In genomic region chr9:127741831-127742434, GRCh38 we compare ENCODE assay signal across 12 cellular contexts. TPM values are rescaled to one million over a fixed set of nuclear protein-coding genes. Genes with fewer than 3 reads are reported as not detected.
DNase-seq lines count a peak whose midpoint lies in the region; ATAC-seq and TF ChIP-seq lines count a peak whose summit lies in the region.
"Had no signal": no experiment of that assay in that cellular context is flagged by ENCODE, and none has a peak within 500 bp of the region (broad histone marks: within the 10 kb centered on the region; RNA-seq: fewer than 3 reads in every experiment).

No MANE protein-coding gene starts in this region.

- H3K27me3 Mint-ChIP-seq in GM23338 (ENCODE audit: insufficient read depth, low read depth, poor library complexity), result peaks cover 9% of the 10 kb centered on the region

- no peaks in the 10 kb centered on the region for H3K36me3 Mint-ChIP-seq in GM23338 (ENCODE audit: low read depth)

- H3K4me3 Mint-ChIP-seq in GM23338, result peak overlapping the region; percentile 85

- H3K9me2 ChIP-seq in GM23338 (ENCODE audit: insufficient read depth), result no peaks in the 10 kb centered on the region

- H3K4me3 ChIP-seq in GM23338 (peak overlapping the region; percentile 80), brain microvascular endothelial cell (ENCODE audit: low read depth, low read length) (peak overlapping the region; percentile 53), iPS-20b (ENCODE audit: low read length) (peak overlapping the region; percentile 77), retinal pigment epithelial cell (ENCODE audit: low read length) (peak overlapping the region; percentile 54)

- H3K27me3 ChIP-seq in GM23338 (ENCODE audit: insufficient read depth) (no peaks in the 10 kb centered on the region), brain microvascular endothelial cell (replicated peaks) (no peaks in the 10 kb centered on the region), iPS-20b (ENCODE audit: insufficient read depth, low read length) (no peaks in the 10 kb centered on the region)
- H3K27me3 ChIP-seq: tibial nerve had no signal

- H3K4me1 ChIP-seq in GM23338 (ENCODE audit: insufficient read depth) (no peaks in the 10 kb centered on the region; the same call in 1 of the 2 replicates), iPS-20b (ENCODE audit: insufficient read depth, low read length) (no peaks in the 10 kb centered on the region; the same call in 1 of the 2 replicates)

- peak overlapping the region; percentile 66; the same call in 1 of the 2 replicates for H3K9ac ChIP-seq in iPS-20b (ENCODE audit: low read depth, low read length)

- ATAC-seq in GM23338 (peak; percentile 91), GM19455 (IDR thresholded peaks at IDR 0.05; ENCODE audit: unreplicated experiment) (no peak)

- peaks cover 6% of the 10 kb centered on the region; the same call in 2 of the 3 replicates for H3K4me1 Mint-ChIP-seq in GM23338

- H3F3A ChIP-seq in GM23338 (replicated peaks; ENCODE audit: low read depth), result 0 out of 2 replicates have a peak, but pooled peaks cover 6% of the 10 kb centered on the region

- H2AFZ ChIP-seq in GM23338, result peak overlapping the region; percentile 85; the same call in 1 of the 2 replicates

- no peaks in the 10 kb centered on the region for H3K9me3 Mint-ChIP-seq in GM23338

- H3K36me3 ChIP-seq in GM23338 (ENCODE audit: insufficient read depth), result no peaks in the 10 kb centered on the region
- H3K36me3 ChIP-seq in brain microvascular endothelial cell (replicated peaks), result no peaks in the 10 kb centered on the region
- no peaks in the 10 kb centered on the region for H3K36me3 ChIP-seq in iPS-20b (ENCODE audit: insufficient read depth, low read depth, low read length)

- H3K79me2 ChIP-seq in GM23338 (replicated peaks; ENCODE audit: insufficient read depth), result no peaks in the 10 kb centered on the region

- H3K27ac ChIP-seq in GM23338 (ENCODE audit: low read depth) (peak overlapping the region; percentile 90), brain microvascular endothelial cell (no peak overlapping the region), iPS-20b (ENCODE audit: low read length) (no peak overlapping the region)

- in situ Hi-C loops in brain microvascular endothelial cell (cut with HindIII; ENCODE audit: low pct_ligation_motif_present, low sequenced_read_pairs), result no loop called here

- peak overlapping the region; percentile 80 for H3K27ac Mint-ChIP-seq in GM23338

- peak overlapping the region; percentile 95 for H3K4me2 ChIP-seq in GM23338

- H3K9me3 ChIP-seq in iPS-20b (ENCODE audit: insufficient read depth, low read depth, low read length), result no peaks in the 10 kb centered on the region
- H3K9me3 ChIP-seq: tibial nerve had no signal

- TF ChIP-seq CTCF in GM23338 (conservative IDR thresholded peaks at IDR 0.05; ENCODE audit: low read depth in 2 of 2) (no peak), brain microvascular endothelial cell (IDR thresholded peaks at IDR 0.05; ENCODE audit: low read depth, low read length, missing control alignments) (no peak), retinal pigment epithelial cell (conservative IDR thresholded peaks at IDR 0.05; ENCODE audit: low read depth, low read length) (no peak)

- H4K20me1 ChIP-seq in GM23338 (replicated peaks; ENCODE audit: insufficient read depth), result no peaks in the 10 kb centered on the region; the same call in 1 of the 2 replicates

- peak; percentile 99 for DNase-seq in GM23338 (ENCODE audit: low spot score)
- no peak for DNase-seq in brain microvascular endothelial cell
- DNase-seq in retinal pigment epithelial cell (ENCODE audit: low read depth), result peak; percentile 19
- DNase-seq in stimulated activated CD8-positive, alpha-beta memory T cell treated with anti-CD3 and anti-CD28 coated beads, Interleukin-4, amount 100 ng/mL, for 48 hours, result no peak
- no peak for DNase-seq in NCI-H510A (lab: John Stamatoyannopoulos, UW)
- DNase-seq in activated T-cell treated with anti-CD3 and anti-CD28 coated beads, Interleukin-2, amount 50 U/mL, for 1 hour, result no peak

TF ChIP-seq in GM23338, 12 proteins besides CTCF, POLR2A, EP300 and RAD21 (continues in another document):
- no peak for TF ChIP-seq POLR2AphosphoS5 (IDR thresholded peaks at IDR 0.05; ENCODE audit: low read depth)
- no peak for TF ChIP-seq ZNF331 (CRISPR knock-in tag; IDR thresholded peaks at IDR 0.05; ENCODE audit: low read depth)
- TF ChIP-seq NANOG (IDR thresholded peaks at IDR 0.05; ENCODE audit: borderline replicate concordance), result no peak
- no peak for TF ChIP-seq ZNF462 (CRISPR knock-in tag; IDR thresholded peaks at IDR 0.05)
- TF ChIP-seq STAT1 (IDR thresholded peaks at IDR 0.05; ENCODE audit: unreplicated experiment), result no peak
- no peak for TF ChIP-seq JUNB (IDR thresholded peaks at IDR 0.05; ENCODE audit: unreplicated experiment)
- no peak for TF ChIP-seq EZH2 (IDR thresholded peaks at IDR 0.05; ENCODE audit: low read depth, unreplicated experiment)
- TF ChIP-seq ZNF114 (CRISPR knock-in tag; IDR thresholded peaks at IDR 0.05), result no peak

RNA-seq across cellular contexts. Expression of gene TOR2A, which starts 6.8 kb away (rescaled TPM):
- total RNA-seq in GM23338 (2014; rRNA removed; shearing (Covaris generic)), result 21.1 and 23.5 TPM in 2 replicates
- 14.4 TPM in 2 replicates for polyA plus RNA-seq in GM23338 (2016; fragmentation: Nextera tagmentation; extraction: Ambion mirVana)

RNA-seq across cellular contexts. Expression of gene TTC16, which starts 26.1 kb away (rescaled TPM):
- not detected in 2 replicates for total RNA-seq in GM23338 (2014; rRNA removed; shearing (Covaris generic))
- polyA plus RNA-seq in GM23338 (2016; fragmentation: Nextera tagmentation; extraction: Ambion mirVana), result not detected in 2 replicates
- total RNA-seq: LHCN-M2 had no signal

RNA-seq across cellular contexts. Expression of gene PTRH1, which starts 26.5 kb away (rescaled TPM):
- 9.5 and 15.1 TPM in 2 replicates for total RNA-seq in GM23338 (2014; rRNA removed; shearing (Covaris generic))
- 18.6 and 18.9 TPM in 2 replicates for polyA plus RNA-seq in GM23338 (2016; fragmentation: Nextera tagmentation; extraction: Ambion mirVana)

RNA-seq across cellular contexts. Expression of gene CFAP157, which starts 35.1 kb away (rescaled TPM):
- 0.17 TPM in 1 of 2 replicates, not detected in the other for total RNA-seq in GM23338 (2014; rRNA removed; shearing (Covaris generic))
- 0.55 and 0.78 TPM in 2 replicates for polyA plus RNA-seq in GM23338 (2016; fragmentation: Nextera tagmentation; extraction: Ambion mirVana)
- total RNA-seq: activated CD8-positive, alpha-beta memory T cell treated with anti-CD3 and anti-CD28 coated beads for 36 hours; LHCN-M2; mononuclear cell had no signal

RNA-seq across cellular contexts. Expression of gene SH2D3C, which starts 36.5 kb away (rescaled TPM):
- total RNA-seq in GM23338 (2014; rRNA removed; shearing (Covaris generic)), result 4.5 and 7.3 TPM in 2 replicates
- 4.2 and 4.4 TPM in 2 replicates for polyA plus RNA-seq in GM23338 (2016; fragmentation: Nextera tagmentation; extraction: Ambion mirVana)
- total RNA-seq: LHCN-M2 had no signal

Comparison
In these comparisons a context has a peak if more than half of its experiments do, and no peak if none do; other contexts are left out.
1. DNase-seq: peak in GM23338 (single experiment) and retinal pigment epithelial cell (single experiment); none in brain microvascular endothelial cell (single experiment), stimulated activated CD8-positive, alpha-beta memory T cell treated with anti-CD3 and anti-CD28 coated beads, Interleukin-4, amount 100 ng/mL, for 48 hours (single experiment), NCI-H510A (single experiment) and activated T-cell treated with anti-CD3 and anti-CD28 coated beads, Interleukin-2, amount 50 U/mL, for 1 hour (single experiment).
2. Peak in every context shown above with its lines, with median percentiles within 50 percentile points of each other: H3K4me3 ChIP-seq.